9 cellular contexts compared by ENCODE assay signal in genomic region chr5:150515446-150515845, GRCh38. TPM values are rescaled to one million over a fixed set of nuclear protein-coding genes. Genes with fewer than 3 reads are reported as not detected.
DNase-seq lines count a peak whose midpoint lies in the region; ATAC-seq and TF ChIP-seq lines count a peak whose summit lies in the region.
"Had no signal": no experiment of that assay in that cellular context is flagged by ENCODE, and none has a peak within 500 bp of the region (broad histone marks: within the 10 kb centered on the region; RNA-seq: fewer than 3 reads in every experiment).

No MANE protein-coding gene starts in this region.

- H3K79me2 ChIP-seq in neural cell (replicated peaks; ENCODE audit: insufficient read depth, low read length) = peaks cover 71% of the 10 kb centered on the region

- H3K9me3 ChIP-seq in neural cell (ENCODE audit: low read length) (no peaks in the 10 kb centered on the region), vagina (no peaks in the 10 kb centered on the region)

- H3K27me3 ChIP-seq in neural cell (ENCODE audit: insufficient read depth, low read depth, low read length) (no peaks in the 10 kb centered on the region), vagina (no peaks in the 10 kb centered on the region)

- ATAC-seq in Right ventricle myocardium inferior (peak; percentile 18), GM21529 (IDR thresholded peaks at IDR 0.05; ENCODE audit: unreplicated experiment) (no peak)

- TF ChIP-seq POLR2A in vagina (IDR thresholded peaks at IDR 0.05) = no peak

- intact Hi-C loops in Right ventricle myocardium inferior (cut with DNase I) = no loop called here
- intact Hi-C loops in cardiac septum (cut with DNase I) = no loop called here
- intact Hi-C loops in vagina (cut with DNase I) = no loop called here

- H3K4me1 ChIP-seq in vagina = peaks cover 83% of the 10 kb centered on the region

- no peak overlapping the region for H3K4me3 ChIP-seq in neural cell (ENCODE audit: low read length)
- H3K4me3 ChIP-seq in vagina = no peak overlapping the region

- H4K20me1 ChIP-seq in neural cell (ENCODE audit: insufficient read depth) = no peaks in the 10 kb centered on the region

- no peak overlapping the region for H3K4me2 ChIP-seq in neural cell (ENCODE audit: low read length)

- H3F3A ChIP-seq in neural cell (ENCODE audit: insufficient read depth, low read length, poor library complexity, severe bottlenecking) = no peaks in the 10 kb centered on the region

- H3K36me3 ChIP-seq in neural cell (ENCODE audit: insufficient read depth, low read length) = no peaks in the 10 kb centered on the region
- no peaks in the 10 kb centered on the region for H3K36me3 ChIP-seq in vagina

- peak overlapping the region; percentile 39 for H3K9ac ChIP-seq in neural cell (ENCODE audit: low read length)

- no peak for TF ChIP-seq EP300 in neural cell (conservative IDR thresholded peaks at IDR 0.05; ENCODE audit: poor library complexity, severe bottlenecking)

- no peak overlapping the region for H2AFZ ChIP-seq in neural cell (ENCODE audit: low read depth, low read length)

- TF ChIP-seq CTCF in neural cell (IDR thresholded peaks at IDR 0.05; ENCODE audit: poor library complexity, severe bottlenecking) (no peak), vagina (IDR thresholded peaks at IDR 0.05) (peak in 1 of 3 experiments; percentile 7)

- H3K27ac ChIP-seq in neural cell (ENCODE audit: low read length) = peak overlapping the region; percentile 37
- peak overlapping the region; percentile 83 for H3K27ac ChIP-seq in vagina

- no peak for DNase-seq in Right ventricle myocardium inferior (ENCODE audit: missing footprints)
- no peak for DNase-seq in cardiac septum (ENCODE audit: low spot score)
- DNase-seq in fibroblast of gingiva (ENCODE audit: low read depth) = peak; percentile 61
- DNase-seq in vagina (ENCODE audit: extremely low spot score in 2 of 2) = peak in 1 of 2 donors; percentile 93
- DNase-seq in Ammon's horn (ENCODE audit: low spot score) = no peak
- DNase-seq in activated CD4-positive, alpha-beta T cell treated with anti-CD3 and anti-CD28 coated beads for 4 hours = no peak
- DNase-seq: NCI-H1105 treated with DMSO at 0.1 percent for 48 hours had no signal

- TF ChIP-seq RAD21 in neural cell (conservative IDR thresholded peaks at IDR 0.05) = no peak

- no peaks in the 10 kb centered on the region for H3K9me2 ChIP-seq in neural cell (ENCODE audit: insufficient read depth, low read length)

TF ChIP-seq in neural cell, 6 proteins besides CTCF, POLR2A, EP300 and RAD21:
- TF ChIP-seq REST (IDR thresholded peaks at IDR 0.05; ENCODE audit: borderline replicate concordance) (no peak), EZH2 (IDR thresholded peaks at IDR 0.05; ENCODE audit: borderline replicate concordance, insufficient read depth, low read length, poor library complexity, severe bottlenecking) (no peak), SMC3 (conservative IDR thresholded peaks at IDR 0.05; ENCODE audit: poor library complexity) (no peak), TAF1 (IDR thresholded peaks at IDR 0.05; ENCODE audit: low read depth) (no peak), POLR2AphosphoS5 (IDR thresholded peaks at IDR 0.05) (no peak), MXI1 (conservative IDR thresholded peaks at IDR 0.05; ENCODE audit: poor library complexity, severe bottlenecking) (no peak)
TF ChIP-seq in neural cell: peak in this region for 0.

RNA-seq across cellular contexts. Expression of gene NDST1, which starts 7.5 kb away (rescaled TPM):
- total RNA-seq in Right ventricle myocardium inferior (60.4 TPM), cardiac septum (67.6 TPM), vagina (73.9 TPM)
- 15.6 and 21.9 TPM in 2 replicates for polyA plus RNA-seq in neural cell
- polyA minus RNA-seq in neural cell = 48.7 and 50.9 TPM in 2 replicates
